8 cellular contexts compared by ENCODE assay signal in the genomic region with DNA sequence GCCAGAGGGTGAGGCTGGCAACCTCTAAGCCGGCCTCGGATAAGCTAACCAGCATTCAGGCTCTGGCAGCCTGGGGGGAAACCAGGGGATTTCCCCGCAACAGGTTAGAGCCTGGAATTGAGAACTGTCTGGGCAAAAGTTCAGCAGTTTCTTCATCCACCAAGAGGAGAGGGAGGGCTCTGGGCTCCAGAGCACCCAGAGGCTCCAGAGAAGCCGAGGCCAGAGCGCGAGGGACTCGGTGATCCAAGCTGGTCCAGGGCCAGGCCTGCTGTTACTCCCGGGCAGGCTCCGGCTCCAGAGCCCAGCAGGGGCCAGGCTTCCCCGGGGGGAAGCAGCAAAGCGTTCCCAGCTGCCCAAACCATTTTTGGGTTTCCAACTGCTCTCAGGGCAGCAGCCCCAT. TPM values are rescaled to one million over a fixed set of nuclear protein-coding genes. Genes with fewer than 3 reads are reported as not detected.
A peak's percentile ranks its signal among the peaks of the same experiment; 100 is the strongest.
DNase-seq lines count a peak whose midpoint lies in the region; ATAC-seq, FAIRE-seq and TF ChIP-seq lines count a peak whose summit lies in the region.
"Had no signal": no experiment of that assay in that cellular context is flagged by ENCODE, and none has a peak within 500 bp of the region (broad histone marks: within the 10 kb centered on the region; RNA-seq: fewer than 3 reads in every experiment).

No MANE protein-coding gene starts in this region.

- H3K4me2 ChIP-seq in OCI-LY1 (ENCODE audit: low read length), result peak overlapping the region; percentile 39; the same call in 1 of the 2 replicates

- no peak overlapping the region for H2AFZ ChIP-seq in OCI-LY1 (ENCODE audit: low read length)

- H3K36me3 ChIP-seq in OCI-LY1 (ENCODE audit: insufficient read depth, low read length) (peaks cover 47% of the 10 kb centered on the region; the same call in 1 of the 2 replicates), gastrocnemius medialis (peaks cover 0 to 50% of the 10 kb centered on the region in 2 donors)

- DNase-seq in fibroblast of peridontal ligament (ENCODE audit: extremely low read depth) (peak; percentile 61), gastrocnemius medialis (peak; percentile 58 to 85), posterior cingulate gyrus (no peak), GM19239 (ENCODE audit: insufficient read length, low spot score) (no peak)

- no peaks in the 10 kb centered on the region for H3F3A ChIP-seq in OCI-LY1 (ENCODE audit: insufficient read depth, low read length)

- no peaks in the 10 kb centered on the region for H4K20me1 ChIP-seq in OCI-LY1 (ENCODE audit: insufficient read depth, low read length)

- intact Hi-C loops in gastrocnemius medialis (cut with DNase I; ENCODE audit: low total_unique reads), result loop anchor here (5.0 kb wide), 1 partner anchor 51 kb away; a partner anchor contains a TSS
- intact Hi-C loops in posterior cingulate gyrus (cut with DNase I), result no loop called here

- in situ Hi-C loops in gastrocnemius medialis (cut with MboI; ENCODE audit: low sequenced_read_pairs in 4 of 4), result loop anchor here in 2 of 4 donors (10.0 to 25.0 kb wide), 3 partner anchors 59 to 161 kb away; a partner anchor contains a TSS

- no peaks in the 10 kb centered on the region for H3K79me2 ChIP-seq in OCI-LY1 (ENCODE audit: insufficient read depth, low read length)

- H3K27ac ChIP-seq in OCI-LY1 (ENCODE audit: low read depth, low read length, poor library complexity, severe bottlenecking) (peak overlapping the region; percentile 78), gastrocnemius medialis (peak overlapping the region; percentile 47 to 76 (median 62))

- no peaks in the 10 kb centered on the region for H3K9me2 ChIP-seq in OCI-LY1 (ENCODE audit: low read depth, low read length)

- ATAC-seq in gastrocnemius medialis, result peak; percentile 79 to 94
- no peak for ATAC-seq in HG02571 (IDR thresholded peaks at IDR 0.05; ENCODE audit: unreplicated experiment)
- ATAC-seq: Panc1 had no signal

- no peak for FAIRE-seq in GM19239 (lab: Jason Lieb, UNC)
- FAIRE-seq: colon had no signal

- no peak for TF ChIP-seq CTCF in OCI-LY1 (IDR thresholded peaks at IDR 0.05; ENCODE audit: low read length)
- TF ChIP-seq CTCF in gastrocnemius medialis (IDR thresholded peaks at IDR 0.05 in 4 of 5, conservative IDR thresholded peaks at IDR 0.05 in 1 of 5), result no peak

- TF ChIP-seq POLR2A in gastrocnemius medialis (IDR thresholded peaks at IDR 0.05), result no peak

- no peak overlapping the region for H3K4me3 ChIP-seq in OCI-LY1 (ENCODE audit: low read depth, low read length, poor library complexity, severe bottlenecking)
- H3K4me3 ChIP-seq in gastrocnemius medialis, result no peak overlapping the region

- no peak overlapping the region; the same call in 1 of the 2 replicates for H3K9ac ChIP-seq in OCI-LY1 (ENCODE audit: low read length)

- no peaks in the 10 kb centered on the region for H3K9me3 ChIP-seq in OCI-LY1 (ENCODE audit: low read length)
- H3K9me3 ChIP-seq in gastrocnemius medialis, result no peaks in the 10 kb centered on the region

- H3K4me1 ChIP-seq in OCI-LY1 (ENCODE audit: insufficient read depth, low read length, severe bottlenecking) (peaks cover 26% of the 10 kb centered on the region), gastrocnemius medialis (peaks cover 14 to 15% of the 10 kb centered on the region in 2 donors)

- H3K27me3 ChIP-seq in OCI-LY1 (ENCODE audit: insufficient read depth, low read length), result no peaks in the 10 kb centered on the region
- H3K27me3 ChIP-seq in gastrocnemius medialis, result no peaks in the 10 kb centered on the region

RNA-seq across cellular contexts. Expression of a gene that starts 13.3 kb away (rescaled TPM):
- total RNA-seq in gastrocnemius medialis, result 1 to 10 TPM in 3 of 4 donors, not detected in 1; 1.1 to 1.8 (median 1.6) TPM

RNA-seq across cellular contexts. Expression of a gene that starts 17.5 kb away (rescaled TPM):
- 10 to 100 TPM; 39.0 to 48.8 (median 45.0) TPM for total RNA-seq in gastrocnemius medialis

RNA-seq across cellular contexts. Expression of a gene that starts 32.4 kb away (rescaled TPM):
- 10 to 100 TPM; 10.3 to 28.7 (median 16.6) TPM for total RNA-seq in gastrocnemius medialis

RNA-seq across cellular contexts. Expression of a gene that starts 46.3 kb away (rescaled TPM):
- total RNA-seq in gastrocnemius medialis, result not detected

RNA-seq across cellular contexts. Expression of a gene that starts 49.3 kb away (rescaled TPM):
- 1,000 to 10,000 TPM in 3 of 4 donors, 100 to 1,000 TPM in 1; 561 to 1,888 (median 1,101) TPM for total RNA-seq in gastrocnemius medialis

Comparison
In these comparisons a context has a peak if more than half of its experiments do, and no peak if none do; other contexts are left out.
1. DNase-seq: peak in fibroblast of peridontal ligament (single experiment) and gastrocnemius medialis (2 of 2); none in posterior cingulate gyrus (0 of 10) and GM19239 (single experiment).